ENCODE assay signal across 10 cellular contexts in the genomic region with DNA sequence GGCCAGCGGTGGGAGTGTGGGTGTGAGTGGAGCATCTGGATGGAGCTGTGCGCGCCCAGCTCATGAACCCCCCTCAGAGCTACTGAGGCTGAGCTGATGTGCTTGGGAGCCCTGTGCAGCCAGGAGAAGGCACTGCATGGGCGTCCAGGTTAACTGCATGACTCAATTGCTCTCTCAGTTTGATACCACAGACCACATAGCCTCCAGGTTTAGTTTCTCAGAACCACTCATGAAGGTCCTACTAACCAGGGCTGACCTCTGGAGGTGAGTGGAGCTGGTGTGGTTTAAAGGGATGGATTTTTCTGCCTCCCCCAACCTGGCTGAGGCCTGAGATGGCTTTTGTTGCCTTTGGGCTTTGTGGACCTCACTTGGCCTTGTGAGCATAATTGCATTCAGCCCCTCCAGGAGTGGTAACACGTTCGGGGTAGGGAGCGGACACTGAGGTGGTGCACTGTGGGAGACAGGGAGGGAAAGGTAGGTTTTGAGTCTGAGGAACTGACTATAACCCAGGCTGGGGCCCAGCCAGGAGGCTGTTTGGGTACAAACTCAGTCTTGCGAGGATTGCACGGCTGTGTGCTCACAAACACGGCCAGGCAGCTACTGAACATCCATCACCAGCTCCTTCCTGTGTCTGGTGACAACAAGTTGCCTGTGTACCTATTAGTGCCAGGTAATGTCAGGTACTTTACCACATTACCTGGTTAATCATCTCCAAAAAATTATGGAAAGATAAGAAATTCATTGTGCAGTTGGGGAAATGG.
DNase-seq lines count a peak whose midpoint lies in the region; ATAC-seq lines count a peak whose summit lies in the region.
"Had no signal": no experiment of that assay in that cellular context is flagged by ENCODE, and none has a peak within 500 bp of the region (broad histone marks: within the 10 kb centered on the region; RNA-seq: fewer than 3 reads in every experiment).

No MANE protein-coding gene starts in this region.

- DNase-seq in activated T-cell treated with anti-CD3 and anti-CD28 coated beads for 48 hours (ENCODE audit: low read depth) (peak; percentile 34), NOMO-1 treated with dmso at 0.1 percent for 144 hours (lab: John Stamatoyannopoulos, UW; ENCODE audit: unreplicated experiment) (no peak), hypothalamus (lab: John Stamatoyannopoulos, UW) (no peak), OCI-M1 (lab: John Stamatoyannopoulos, UW) (no peak)
- DNase-seq in activated T-cell treated with anti-CD3 and anti-CD28 coated beads, Interleukin-2, amount 50 U/mL, for 24 hours, result no peak
- DNase-seq in stimulated activated CD8-positive, alpha-beta memory T cell treated with anti-CD3 and anti-CD28 coated beads, Interleukin-15, amount 100 ng/mL, for 48 hours (ENCODE audit: low read depth in 2 of 2), result peak; percentile 43 to 53
- DNase-seq: aorta, SK-N-SH had no signal

- H3K4me3 Mint-ChIP-seq in activated T-cell treated with anti-CD3 and anti-CD28 coated beads, Interleukin-2, amount 50 U/mL, for 24 hours, result no peak overlapping the region

- H3K27me3 Mint-ChIP-seq in activated T-cell treated with anti-CD3 and anti-CD28 coated beads, Interleukin-2, amount 50 U/mL, for 24 hours, result no peaks in the 10 kb centered on the region

- H3K36me3 Mint-ChIP-seq in activated T-cell treated with anti-CD3 and anti-CD28 coated beads, Interleukin-2, amount 50 U/mL, for 24 hours (ENCODE audit: low read depth), result no peaks in the 10 kb centered on the region

- H3K4me1 Mint-ChIP-seq in activated T-cell treated with anti-CD3 and anti-CD28 coated beads, Interleukin-2, amount 50 U/mL, for 24 hours (ENCODE audit: low read depth), result peaks cover 10% of the 10 kb centered on the region

- H3K27ac Mint-ChIP-seq in activated T-cell treated with anti-CD3 and anti-CD28 coated beads, Interleukin-2, amount 50 U/mL, for 24 hours, result no peak overlapping the region

- ATAC-seq in GM21619 (IDR thresholded peaks at IDR 0.05; ENCODE audit: unreplicated experiment) (peak; percentile 97), HG03442 (IDR thresholded peaks at IDR 0.05; ENCODE audit: unreplicated experiment) (peak; percentile 96)

- no peaks in the 10 kb centered on the region for H3K9me3 Mint-ChIP-seq in activated T-cell treated with anti-CD3 and anti-CD28 coated beads, Interleukin-2, amount 50 U/mL, for 24 hours

Comparison
In these comparisons a context has a peak if more than half of its experiments do, and no peak if none do; other contexts are left out.
1. DNase-seq: peak in activated T-cell treated with anti-CD3 and anti-CD28 coated beads for 48 hours (single experiment) and stimulated activated CD8-positive, alpha-beta memory T cell treated with anti-CD3 and anti-CD28 coated beads, Interleukin-15, amount 100 ng/mL, for 48 hours (2 of 2); none in activated T-cell treated with anti-CD3 and anti-CD28 coated beads, Interleukin-2, amount 50 U/mL, for 24 hours (single experiment), NOMO-1 treated with dmso at 0.1 percent for 144 hours (single experiment), hypothalamus (0 of 51) and OCI-M1 (single experiment).